21 cellular contexts compared by ENCODE assay signal in genomic region chr6:39961178-39961577, GRCh38. TPM values are rescaled to one million over a fixed set of nuclear protein-coding genes. Genes with fewer than 3 reads are reported as not detected.
A peak's percentile ranks its signal among the peaks of the same experiment; 100 is the strongest.
DNase-seq lines count a peak whose midpoint lies in the region; ATAC-seq and TF ChIP-seq lines count a peak whose summit lies in the region.
"Had no signal": no experiment of that assay in that cellular context is flagged by ENCODE, and none has a peak within 500 bp of the region (broad histone marks: within the 10 kb centered on the region; RNA-seq: fewer than 3 reads in every experiment).

No MANE protein-coding gene starts in this region.

- no peak overlapping the region for H3K27ac Mint-ChIP-seq in stimulated activated effector memory CD8-positive, alpha-beta T cell treated with anti-CD3 and anti-CD28 coated beads, Interleukin-12 subunit alpha, Interleukin-12 subunit beta, amount 100 ng/mL, for 72 hours
- H3K27ac Mint-ChIP-seq: CD8-positive, alpha-beta memory T cell; IgD-negative memory B cell; neural progenitor cell had no signal

- intact Hi-C loops in esophagus squamous epithelium (cut with DNase I) = no loop called here

- H3K9me3 Mint-ChIP-seq in stimulated activated effector memory CD8-positive, alpha-beta T cell treated with anti-CD3 and anti-CD28 coated beads, Interleukin-12 subunit alpha, Interleukin-12 subunit beta, amount 100 ng/mL, for 72 hours = peaks cover 4% of the 10 kb centered on the region
- H3K9me3 Mint-ChIP-seq: neural progenitor cell had no signal

- TF ChIP-seq CTCF in AG09319 (IDR thresholded peaks at IDR 0.05; ENCODE audit: low read depth, low read length) = no peak
- no peak for TF ChIP-seq CTCF in esophagus squamous epithelium (IDR thresholded peaks at IDR 0.05)

- DNase-seq in AG09319 (ENCODE audit: extremely low read depth, low read depth) = peak; percentile 3
- DNase-seq in LHCN-M2 (ENCODE audit: low read depth) = peak; percentile 21
- no peak for DNase-seq in esophagus squamous epithelium (lab: John Stamatoyannopoulos, UW)
- DNase-seq in myocyte (ENCODE audit: low read depth) = peak; percentile 14
- no peak for DNase-seq in hepatic stellate cell (ENCODE audit: low spot score)
- DNase-seq in stimulated activated effector memory CD8-positive, alpha-beta T cell treated with anti-CD3 and anti-CD28 coated beads, Interleukin-12 subunit alpha, Interleukin-12 subunit beta, amount 100 ng/mL, for 72 hours (ENCODE audit: low spot score in 2 of 2) = no peak
- DNase-seq in NCI-H2029 (lab: John Stamatoyannopoulos, UW) = no peak
- DNase-seq: activated naive CD4-positive, alpha-beta T cell; CD8-positive, alpha-beta memory T cell; dorsolateral prefrontal cortex; NCI-H1092 treated with DMSO at 0.1 percent for 48 hours; NK-92 treated with Interleukin-12 subunit alpha and Interleukin-12 subunit beta, amount 100 ng/mL, for 24 hours; SHP77 treated with DMSO at 0.1 percent for 48 hours; sigmoid colon; stimulated activated CD4-positive, alpha-beta T cell treated with anti-CD3 and anti-CD28 coated beads, Interleukin-4, amount 100 ng/mL, for 4 hours had no signal

- no peaks in the 10 kb centered on the region for H3K4me1 Mint-ChIP-seq in stimulated activated effector memory CD8-positive, alpha-beta T cell treated with anti-CD3 and anti-CD28 coated beads, Interleukin-12 subunit alpha, Interleukin-12 subunit beta, amount 100 ng/mL, for 72 hours
- H3K4me1 Mint-ChIP-seq: CD8-positive, alpha-beta memory T cell; IgD-negative memory B cell; neural progenitor cell had no signal

- no peak for TF ChIP-seq POLR2A in esophagus squamous epithelium (IDR thresholded peaks at IDR 0.05)

- no peaks in the 10 kb centered on the region for H3K9me3 ChIP-seq in esophagus squamous epithelium
- H3K9me3 ChIP-seq: HAP-1, sigmoid colon, tibial nerve had no signal

- no peak overlapping the region for H3K4me3 ChIP-seq in esophagus squamous epithelium
- H3K4me3 ChIP-seq: dorsolateral prefrontal cortex, HAP-1, neural progenitor cell, sigmoid colon, tibial nerve had no signal

- no peak overlapping the region for H3K4me3 Mint-ChIP-seq in stimulated activated effector memory CD8-positive, alpha-beta T cell treated with anti-CD3 and anti-CD28 coated beads, Interleukin-12 subunit alpha, Interleukin-12 subunit beta, amount 100 ng/mL, for 72 hours
- H3K4me3 Mint-ChIP-seq: CD8-positive, alpha-beta memory T cell; IgD-negative memory B cell; neural progenitor cell had no signal

- no peaks in the 10 kb centered on the region for H3K4me1 ChIP-seq in esophagus squamous epithelium
- H3K4me1 ChIP-seq: HAP-1, neural progenitor cell, sigmoid colon had no signal

- no peak for ATAC-seq in stimulated activated effector memory CD8-positive, alpha-beta T cell treated with anti-CD3 and anti-CD28 coated beads, Interleukin-12 subunit alpha, Interleukin-12 subunit beta, amount 100 ng/mL, for 72 hours
- ATAC-seq in GM18870 (IDR thresholded peaks at IDR 0.05; ENCODE audit: unreplicated experiment) = no peak
- ATAC-seq: activated CD4-positive, CD25-positive, alpha-beta regulatory T cell treated with anti-CD3 and anti-CD28 coated beads, Interleukin-2, amount 50 U/mL, for 24 hours had no signal

- H3K36me3 ChIP-seq in esophagus squamous epithelium = no peaks in the 10 kb centered on the region
- H3K36me3 ChIP-seq: HAP-1, neural progenitor cell, sigmoid colon, tibial nerve had no signal

- no peaks in the 10 kb centered on the region for H3K36me3 Mint-ChIP-seq in stimulated activated effector memory CD8-positive, alpha-beta T cell treated with anti-CD3 and anti-CD28 coated beads, Interleukin-12 subunit alpha, Interleukin-12 subunit beta, amount 100 ng/mL, for 72 hours
- H3K36me3 Mint-ChIP-seq: CD8-positive, alpha-beta memory T cell; IgD-negative memory B cell; neural progenitor cell had no signal

- WGBS in esophagus squamous epithelium, 2 donors = 60 to 73% methylated on average over 5 of the region's 5 CpGs

- peak overlapping the region in 3 of 4 donors; percentile 13 to 34 (median 24) for H3K27ac ChIP-seq in esophagus squamous epithelium
- H3K27ac ChIP-seq: dorsolateral prefrontal cortex, neural progenitor cell had no signal

- peaks cover 0 to 3% (median 0%) of the 10 kb centered on the region in 4 donors for H3K27me3 ChIP-seq in esophagus squamous epithelium
- H3K27me3 ChIP-seq: dorsolateral prefrontal cortex, neural progenitor cell, sigmoid colon, tibial nerve had no signal

RNA-seq across cellular contexts. Expression of gene MOCS1, which starts 26.9 kb away (rescaled TPM):
- total RNA-seq in LHCN-M2 (2014; rRNA removed) (13.5 and 13.9 TPM in 2 replicates), esophagus squamous epithelium (10 to 100 TPM in 2 of 4 donors, 1 to 10 TPM in 2; 5.0 to 12.0 (median 8.4) TPM), myocyte (12.8 and 14.6 TPM in 2 replicates)
- polyA plus RNA-seq in LHCN-M2 (2012) = 10.7 TPM
- polyA plus RNA-seq in myocyte (2012) = 13.6 TPM

Comparison
In these comparisons a context has a peak if more than half of its experiments do, and no peak if none do; other contexts are left out.
1. DNase-seq: peak in AG09319 (single experiment), LHCN-M2 (single experiment) and myocyte (single experiment); none in esophagus squamous epithelium (single experiment), hepatic stellate cell (single experiment), stimulated activated effector memory CD8-positive, alpha-beta T cell treated with anti-CD3 and anti-CD28 coated beads, Interleukin-12 subunit alpha, Interleukin-12 subunit beta, amount 100 ng/mL, for 72 hours (0 of 2) and NCI-H2029 (single experiment).